2 cellular contexts compared by ENCODE assay signal in genomic region chr2:101418704-101419663, GRCh38.
A peak's percentile ranks its signal among the peaks of the same experiment; 100 is the strongest.
TF ChIP-seq lines count a peak whose summit lies in the region.

No MANE protein-coding gene starts in this region.

TF ChIP-seq in WTC11, 78 proteins besides CTCF, POLR2A, EP300 and RAD21 (continued from another document):
- TF ChIP-seq ATF3 (CRISPR knock-in tag; conservative IDR thresholded peaks at IDR 0.05), result no peak
TF ChIP-seq in WTC11: peak in this region for 0.

TF ChIP-seq in HepG2, 621 proteins besides CTCF, POLR2A, EP300 and RAD21 (continued from another document and continues in another):
- TF ChIP-seq IRF1 (CRISPR knock-in tag; IDR thresholded peaks at IDR 0.05; ENCODE audit: low read depth) (no peak), NFE2L2 (IDR thresholded peaks at IDR 0.05; ENCODE audit: low read length) (no peak), GATA4 (IDR thresholded peaks at IDR 0.05; ENCODE audit: borderline replicate concordance, low read depth) (no peak), ZNF414 (CRISPR knock-in tag; IDR thresholded peaks at IDR 0.05) (no peak), ZMYM2 (CRISPR knock-in tag; IDR thresholded peaks at IDR 0.05) (no peak), NFYB (CRISPR knock-in tag; IDR thresholded peaks at IDR 0.05) (no peak), MAFF (IDR thresholded peaks at IDR 0.05; ENCODE audit: low read depth, low read length) (no peak), PITX1 (CRISPR knock-in tag; IDR thresholded peaks at IDR 0.05) (no peak), KAT7 (CRISPR knock-in tag; IDR thresholded peaks at IDR 0.05; ENCODE audit: borderline replicate concordance) (no peak), RCOR2 (CRISPR knock-in tag; IDR thresholded peaks at IDR 0.05) (0 out of 2 replicates have a peak, but pooled peaks have one; percentile 42), AFF4 (CRISPR knock-in tag; IDR thresholded peaks at IDR 0.05) (no peak), RERE (CRISPR knock-in tag; IDR thresholded peaks at IDR 0.05; ENCODE audit: low read depth) (no peak), ZNF142 (CRISPR knock-in tag; IDR thresholded peaks at IDR 0.05) (no peak), CENPBD1 (CRISPR knock-in tag; IDR thresholded peaks at IDR 0.05; ENCODE audit: borderline replicate concordance, low read depth) (no peak), KMT2A (CRISPR knock-in tag; IDR thresholded peaks at IDR 0.05) (no peak), UBTF (CRISPR knock-in tag; IDR thresholded peaks at IDR 0.05) (no peak), WIZ (CRISPR knock-in tag; IDR thresholded peaks at IDR 0.05) (no peak), CSRNP2 (CRISPR knock-in tag; conservative IDR thresholded peaks at IDR 0.05; ENCODE audit: low read depth) (no peak), SNAPC4 (CRISPR knock-in tag; IDR thresholded peaks at IDR 0.05) (no peak)
